ENCODE assay signal across 9 cellular contexts in the genomic region with DNA sequence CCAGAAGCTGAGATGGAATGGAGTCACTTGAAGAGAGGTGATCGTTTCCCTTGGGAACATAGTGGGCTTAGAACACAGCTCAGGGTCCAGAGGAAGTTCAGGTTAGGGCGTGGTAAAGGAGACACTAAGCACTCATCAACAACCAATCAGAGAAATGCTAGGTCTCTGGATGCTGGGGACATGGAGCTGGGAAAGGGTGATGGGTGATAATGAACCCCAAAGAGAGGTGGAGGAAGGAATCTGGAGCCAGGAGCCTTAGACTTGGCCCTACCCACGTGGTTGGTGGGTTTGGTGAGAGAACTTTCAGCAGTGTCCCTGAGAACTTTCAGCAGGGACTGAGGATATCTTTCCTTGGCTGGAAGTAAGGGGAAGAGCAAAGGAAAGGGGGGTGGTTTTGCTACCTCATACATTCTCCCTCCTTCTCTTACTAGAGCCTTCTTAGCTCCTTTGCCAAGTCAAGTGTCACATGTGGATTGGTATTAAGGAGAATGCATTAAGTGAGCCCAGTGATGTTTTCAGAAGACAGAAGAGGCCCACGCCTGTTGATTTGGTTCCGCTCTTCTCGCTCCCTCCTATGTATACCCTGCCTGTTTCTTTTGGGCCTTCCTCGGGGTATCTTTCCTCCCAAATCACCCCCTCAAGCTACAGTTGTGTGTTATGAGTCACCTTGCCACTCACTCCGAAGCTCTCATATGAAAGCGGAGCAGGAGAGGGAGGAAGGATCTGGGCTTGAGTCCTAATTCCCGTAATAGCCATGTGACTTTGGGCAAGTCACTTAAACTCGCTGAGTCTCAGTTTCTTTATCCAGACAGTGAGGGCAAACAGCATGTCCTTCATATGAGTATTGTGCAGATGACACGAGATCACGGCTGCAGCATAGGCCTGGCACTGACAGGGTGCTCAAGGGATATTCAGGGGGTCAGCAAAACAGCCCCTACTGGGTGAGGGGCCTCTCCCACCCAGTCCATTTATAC.
A peak's percentile ranks its signal among the peaks of the same experiment; 100 is the strongest.
DNase-seq lines count a peak whose midpoint lies in the region; ATAC-seq, FAIRE-seq and TF ChIP-seq lines count a peak whose summit lies in the region.
"Had no signal": no experiment of that assay in that cellular context is flagged by ENCODE, and none has a peak within 500 bp of the region (broad histone marks: within the 10 kb centered on the region; RNA-seq: fewer than 3 reads in every experiment).

No MANE protein-coding gene starts in this region.

- H3K27ac ChIP-seq in A549: peak overlapping the region in 1 of 2 experiments; percentile 28; a peak in 1 of 6 replicates
- peak overlapping the region; percentile 77 for H3K27ac ChIP-seq in RWPE2 (ENCODE audit: poor library complexity, severe bottlenecking)
- H3K27ac ChIP-seq in duodenal mucosa (ENCODE audit: low read depth, low read length): peak overlapping the region; percentile 62
- H3K27ac ChIP-seq: BLaER1 had no signal

- POLR2A ChIA-PET in A549 (lab: Yijun Ruan, JAX): interaction anchor here (0.6 to 1.2 kb wide), 4 partner anchors 20 to 84 kb away, joined by 3 to 4 read pairs (median 3); partner anchors contain the start of gene PRPS1

- H3K36me3 ChIP-seq in RWPE2 (ENCODE audit: low read depth): peaks cover 34% of the 10 kb centered on the region
- H3K36me3 ChIP-seq in duodenal mucosa (ENCODE audit: control insufficient read depth in 1 of 2, insufficient read depth in 2 of 2, low read length in 2 of 2): peaks cover 20 to 28% of the 10 kb centered on the region in 2 donors

- H3K4me3 Mint-ChIP-seq in naive B cell: peak overlapping the region; percentile 31 to 99 (median 70)

- peaks cover 35 to 61% (median 55%) of the 10 kb centered on the region in 3 donors for H3K4me1 Mint-ChIP-seq in naive B cell

- FAIRE-seq in A549 (lab: Jason Lieb, UNC): no peak

- peak overlapping the region; percentile 84 to 100 (median 100) for H3K27ac Mint-ChIP-seq in naive B cell

- CTCF ChIA-PET in A549 (lab: Yijun Ruan, JAX): interaction anchor here (1.5 to 9.8 kb wide), 4 partner anchors 37 to 65 kb away, joined by 4 to 92 read pairs (median 8); partner anchors contain the start of gene NCBP2L

- no peak for TF ChIP-seq EP300 in A549 (IDR thresholded peaks at IDR 0.05)

- H3K9me3 ChIP-seq in A549 (no peaks in the 10 kb centered on the region), RWPE2 (ENCODE audit: severe bottlenecking) (no peaks in the 10 kb centered on the region), duodenal mucosa (ENCODE audit: control insufficient read depth in 1 of 2, low read length in 2 of 2) (no peaks in the 10 kb centered on the region)
- H3K9me3 ChIP-seq: BLaER1 had no signal

- H3K27me3 Mint-ChIP-seq in naive B cell: no peaks in the 10 kb centered on the region

- TF ChIP-seq CTCF in A549 (IDR thresholded peaks at IDR 0.05) (no peak), RWPE2 (IDR thresholded peaks at IDR 0.05; ENCODE audit: poor library complexity, severe bottlenecking) (no peak)

- no peak overlapping the region for H3K4me2 ChIP-seq in A549

- no peak for TF ChIP-seq RAD21 in A549 (conservative IDR thresholded peaks at IDR 0.05 in 1 of 2, IDR thresholded peaks at IDR 0.05 in 1 of 2)

- TF ChIP-seq POLR2A in A549 (IDR thresholded peaks at IDR 0.05; ENCODE audit: low read length): no peak

- H3K4me1 ChIP-seq in A549 (peaks cover 40% of the 10 kb centered on the region), RWPE2 (ENCODE audit: insufficient read depth, poor library complexity, severe bottlenecking) (peaks cover 17% of the 10 kb centered on the region), duodenal mucosa (ENCODE audit: control insufficient read depth in 1 of 2, insufficient read depth in 2 of 2, low read length in 2 of 2) (peaks cover 25 to 33% of the 10 kb centered on the region in 2 donors)

- 85% methylated on average over 13 of the region's 13 CpGs for WGBS in A549 (ENCODE audit: missing lambda C conversion rate)

- H3K9me3 Mint-ChIP-seq in naive B cell: no peaks in the 10 kb centered on the region

- no peak overlapping the region for H3K9ac ChIP-seq in duodenal mucosa (ENCODE audit: low read depth in 1 of 2, low read length in 2 of 2)
- H3K9ac ChIP-seq: BLaER1 had no signal

- no peaks in the 10 kb centered on the region for H3K27me3 ChIP-seq in RWPE2 (ENCODE audit: insufficient read depth, poor library complexity, severe bottlenecking)
- no peaks in the 10 kb centered on the region for H3K27me3 ChIP-seq in duodenal mucosa (ENCODE audit: control insufficient read depth in 1 of 2, insufficient read depth in 2 of 2, low read length in 2 of 2)

- ATAC-seq in A549 (0 out of 6 replicates have a peak, but pooled peaks of 1 of the 2 experiments have one; percentile 6), RWPE2 (ENCODE audit: low read depth) (0 out of 3 replicates have a peak, but pooled peaks have one; percentile 8), naive B cell (ENCODE audit: low read depth in 2 of 2) (peak; percentile 17 to 18), GM18868 (IDR thresholded peaks at IDR 0.05; ENCODE audit: unreplicated experiment) (no peak), GM18873 (IDR thresholded peaks at IDR 0.05; ENCODE audit: low FRiP score, unreplicated experiment) (no peak)

- peaks cover 0 to 4% of the 10 kb centered on the region in 2 donors for H3K36me3 Mint-ChIP-seq in naive B cell

- no peak for DNase-seq in A549 (ENCODE audit: low read depth in 1 of 2, low spot score in 1 of 2)
- no peak for DNase-seq in RWPE2 (ENCODE audit: low spot score)
- peak; percentile 63 for DNase-seq in naive B cell
- no peak for DNase-seq in cortex of kidney (lab: John Stamatoyannopoulos, UW)
- no peak for DNase-seq in NCI-H146 (lab: John Stamatoyannopoulos, UW)

- no peak overlapping the region for H3K4me3 ChIP-seq in A549
- no peak overlapping the region for H3K4me3 ChIP-seq in RWPE2 (ENCODE audit: severe bottlenecking)
- no peak overlapping the region for H3K4me3 ChIP-seq in duodenal mucosa (ENCODE audit: low read depth in 1 of 2, low read length in 2 of 2)
- H3K4me3 ChIP-seq: BLaER1 had no signal

TF ChIP-seq in A549, 52 proteins besides CTCF, POLR2A, EP300 and RAD21:
- peak; percentile 32; the same call in 1 of the 2 replicates for TF ChIP-seq RARB (CRISPR knock-in tag; IDR thresholded peaks at IDR 0.05)
- peak; percentile 42; the same call in 1 of the 2 replicates for TF ChIP-seq FOSB (CRISPR knock-in tag; IDR thresholded peaks at IDR 0.05)
- no peak for TF ChIP-seq NFE2L2 (conservative IDR thresholded peaks at IDR 0.05; ENCODE audit: low read length)
- 0 out of 2 replicates have a peak, but pooled peaks have one; percentile 67 for TF ChIP-seq TP53 (CRISPR knock-in tag; IDR thresholded peaks at IDR 0.05)
- TF ChIP-seq POLR2AphosphoS2 (conservative IDR thresholded peaks at IDR 0.05; ENCODE audit: low read length): 0 out of 2 replicates have a peak, but pooled peaks have one; percentile 63
- TF ChIP-seq JUN (IDR thresholded peaks at IDR 0.05): 0 out of 5 replicates have a peak, but pooled peaks of 1 of the 2 experiments have one; percentile 14
- no peak for TF ChIP-seq HDAC2 (IDR thresholded peaks at IDR 0.05)
- TF ChIP-seq CBX8 (IDR thresholded peaks at IDR 0.05): no peak

Comparison
In these comparisons a context has a peak if more than half of its experiments do, and no peak if none do; other contexts are left out.
1. ATAC-seq: peak in RWPE2 (single experiment) and naive B cell (2 of 2); none in GM18868 (single experiment) and GM18873 (single experiment).